ENCODE assay signal across 8 cellular contexts in the genomic region with DNA sequence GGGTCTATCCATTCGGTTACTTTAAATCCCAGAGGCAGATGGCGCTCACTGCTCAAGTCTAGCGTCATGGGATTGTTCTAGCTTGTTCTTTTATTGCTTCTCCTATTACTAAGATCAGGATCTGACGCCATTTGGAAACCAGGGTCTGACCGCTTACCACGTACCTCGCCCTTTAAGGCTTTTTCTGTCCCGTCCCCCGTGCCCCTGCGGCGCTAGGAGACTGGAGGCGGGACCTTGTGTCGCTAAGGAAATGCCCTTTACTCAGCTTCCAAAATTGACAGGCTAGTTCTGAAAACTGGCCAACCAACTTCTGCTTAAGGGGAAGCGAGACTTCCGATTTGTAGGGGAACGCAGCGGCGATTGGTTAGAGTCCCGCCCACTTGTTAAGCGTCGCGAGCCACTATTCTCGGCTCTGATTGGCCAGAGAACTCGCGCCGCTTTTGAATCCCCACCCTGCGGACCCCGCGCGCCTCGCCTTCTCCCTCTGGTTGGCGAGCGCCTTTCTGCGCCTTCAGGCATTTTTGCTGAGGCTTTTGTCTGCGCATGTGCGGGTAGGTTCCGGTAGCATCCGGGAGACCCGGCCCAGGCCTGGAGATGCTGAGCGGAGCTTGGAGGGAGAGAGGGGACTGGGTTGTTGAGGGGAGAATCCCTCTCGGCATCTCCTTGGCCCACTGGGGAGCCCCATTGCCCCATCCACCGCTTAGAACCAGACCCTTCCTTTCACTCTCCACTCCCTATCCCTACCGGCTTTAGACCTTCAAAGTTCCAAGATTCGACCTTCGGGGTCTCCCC. TPM values are rescaled to one million over a fixed set of nuclear protein-coding genes. Genes with fewer than 3 reads are reported as not detected.
DNase-seq lines count a peak whose midpoint lies in the region; ATAC-seq and TF ChIP-seq lines count a peak whose summit lies in the region.

No MANE protein-coding gene starts in this region.

- peak overlapping the region; percentile 79 to 91 (median 86) for H3K4me3 Mint-ChIP-seq in naive thymus-derived CD4-positive, alpha-beta T cell
- H3K4me3 Mint-ChIP-seq in stimulated activated memory B cell treated with anti-CD40 and anti-IgM and Interleukin-4, amounts not matched to agents 10 μg/mL and 1 μg/mL and 100 μg/mL, for 72 hours: peak overlapping the region; percentile 80

- intact Hi-C loops in naive thymus-derived CD4-positive, alpha-beta T cell (cut with micrococcal nuclease): loop anchor here (1.0 to 2.0 kb wide), 6 partner anchors 27 to 285 kb away; a partner anchor contains a TSS

- peak; percentile 82 for ATAC-seq in GM19463 (IDR thresholded peaks at IDR 0.05; ENCODE audit: unreplicated experiment)
- ATAC-seq in naive thymus-derived CD4-positive, alpha-beta T cell: peak; percentile 95
- ATAC-seq in stimulated activated memory B cell treated with anti-CD40 and anti-IgM and Interleukin-4, amounts not matched to agents 10 μg/mL and 1 μg/mL and 100 μg/mL, for 72 hours: peak; percentile 95

- no peaks in the 10 kb centered on the region for H3K27me3 ChIP-seq in HL-60 (ENCODE audit: insufficient read depth, poor library complexity, severe bottlenecking)
- no peaks in the 10 kb centered on the region for H3K27me3 ChIP-seq in naive thymus-derived CD4-positive, alpha-beta T cell (ENCODE audit: control insufficient read depth in 2 of 2, insufficient read depth in 2 of 2, low read length in 2 of 2)

- DNase-seq in CMK (ENCODE audit: low read depth) (peak; percentile 99), HL-60 (ENCODE audit: low read depth in 1 of 2, low spot score in 1 of 2) (peak; percentile 97 to 99), RKO (ENCODE audit: low spot score) (peak; percentile 99), fibroblast of mammary gland (ENCODE audit: low read depth) (peak; percentile 100)
- DNase-seq in activated T-helper 1 cell treated with anti-CD3 and anti-CD28 coated beads, Interleukin-2, amount 50 U/mL, for 16 hours (ENCODE audit: low read depth in 1 of 2, low spot score in 1 of 2): peak; percentile 65 to 76
- DNase-seq in naive thymus-derived CD4-positive, alpha-beta T cell: peak; percentile 64 to 91 (median 86)

- TF ChIP-seq CTCF in HL-60 (IDR thresholded peaks at IDR 0.05; ENCODE audit: insufficient read depth, low read length) (no peak), fibroblast of mammary gland (conservative IDR thresholded peaks at IDR 0.05; ENCODE audit: control insufficient read depth, insufficient read depth, low read depth, low read length) (peak; percentile 18)

- no peaks in the 10 kb centered on the region for H3K9me3 ChIP-seq in naive thymus-derived CD4-positive, alpha-beta T cell (ENCODE audit: control insufficient read depth in 2 of 3, low read length in 3 of 3)

- POLR2A ChIA-PET in naive thymus-derived CD4-positive, alpha-beta T cell (lab: Charles Lee): interaction anchor here (0.6 to 1.2 kb wide), 2 partner anchors 26 to 850 kb away, joined by 3 to 5 read pairs; no protein-coding TSS in a partner anchor

- peaks cover 0 to 14% of the 10 kb centered on the region in 2 donors for H3K4me1 ChIP-seq in naive thymus-derived CD4-positive, alpha-beta T cell (ENCODE audit: control insufficient read depth in 2 of 2, insufficient read depth in 2 of 2, low read length in 2 of 2)

- CTCF ChIA-PET in naive thymus-derived CD4-positive, alpha-beta T cell (lab: Charles Lee): interaction anchor here (0.6 kb wide), 1 partner anchor 39 kb away, joined by 6 read pairs; no protein-coding TSS in a partner anchor

- peaks cover 6 to 60% (median 16%) of the 10 kb centered on the region in 7 donors for H3K4me1 Mint-ChIP-seq in naive thymus-derived CD4-positive, alpha-beta T cell
- peaks cover 43% of the 10 kb centered on the region for H3K4me1 Mint-ChIP-seq in stimulated activated memory B cell treated with anti-CD40 and anti-IgM and Interleukin-4, amounts not matched to agents 10 μg/mL and 1 μg/mL and 100 μg/mL, for 72 hours

- peaks cover 0 to 4% (median 0%) of the 10 kb centered on the region in 5 donors for H3K27me3 Mint-ChIP-seq in naive thymus-derived CD4-positive, alpha-beta T cell
- peaks cover 9% of the 10 kb centered on the region for H3K27me3 Mint-ChIP-seq in stimulated activated memory B cell treated with anti-CD40 and anti-IgM and Interleukin-4, amounts not matched to agents 10 μg/mL and 1 μg/mL and 100 μg/mL, for 72 hours

- no peaks in the 10 kb centered on the region for H3K36me3 Mint-ChIP-seq in naive thymus-derived CD4-positive, alpha-beta T cell
- no peaks in the 10 kb centered on the region for H3K36me3 Mint-ChIP-seq in stimulated activated memory B cell treated with anti-CD40 and anti-IgM and Interleukin-4, amounts not matched to agents 10 μg/mL and 1 μg/mL and 100 μg/mL, for 72 hours

- H3K27ac Mint-ChIP-seq in naive thymus-derived CD4-positive, alpha-beta T cell: peak overlapping the region; percentile 32 to 97 (median 73)
- peak overlapping the region; percentile 83 for H3K27ac Mint-ChIP-seq in stimulated activated memory B cell treated with anti-CD40 and anti-IgM and Interleukin-4, amounts not matched to agents 10 μg/mL and 1 μg/mL and 100 μg/mL, for 72 hours

- peak overlapping the region; percentile 78 for H3K27ac ChIP-seq in HL-60 (replicated peaks)
- peak overlapping the region; percentile 50 for H3K27ac ChIP-seq in naive thymus-derived CD4-positive, alpha-beta T cell (ENCODE audit: low read depth, low read length)

- H3K9me3 Mint-ChIP-seq in naive thymus-derived CD4-positive, alpha-beta T cell: no peaks in the 10 kb centered on the region
- peaks cover 3% of the 10 kb centered on the region for H3K9me3 Mint-ChIP-seq in stimulated activated memory B cell treated with anti-CD40 and anti-IgM and Interleukin-4, amounts not matched to agents 10 μg/mL and 1 μg/mL and 100 μg/mL, for 72 hours

- no peaks in the 10 kb centered on the region for H3K36me3 ChIP-seq in naive thymus-derived CD4-positive, alpha-beta T cell (ENCODE audit: control insufficient read depth in 2 of 3, insufficient read depth in 3 of 3, low read length in 3 of 3)

- H3K4me3 ChIP-seq in HL-60 (replicated peaks; ENCODE audit: insufficient read depth, low read length): peak overlapping the region; percentile 72
- peak overlapping the region; percentile 59 for H3K4me3 ChIP-seq in fibroblast of mammary gland (ENCODE audit: control insufficient read depth, low read depth, low read length)
- H3K4me3 ChIP-seq in naive thymus-derived CD4-positive, alpha-beta T cell (ENCODE audit: low read length): peak overlapping the region; percentile 46

RNA-seq across cellular contexts. Expression of a gene that starts 3.9 kb away (rescaled TPM):
- not detected for total RNA-seq in naive thymus-derived CD4-positive, alpha-beta T cell
- not detected for polyA plus RNA-seq in naive thymus-derived CD4-positive, alpha-beta T cell

RNA-seq across cellular contexts. Expression of a gene that starts 6.5 kb away (rescaled TPM):
- total RNA-seq in naive thymus-derived CD4-positive, alpha-beta T cell: 1 to 10 TPM in 1 of 5 experiments, not detected in 4; 1.2 TPM
- polyA plus RNA-seq in naive thymus-derived CD4-positive, alpha-beta T cell: not detected

RNA-seq across cellular contexts. Expression of a gene that starts 21.8 kb away (rescaled TPM):
- 100 to 1,000 TPM in 1 of 5 experiments, 10 to 100 TPM in 2, 1 to 10 TPM in 2; 3.9 to 336 (median 62.3) TPM for total RNA-seq in naive thymus-derived CD4-positive, alpha-beta T cell
- polyA plus RNA-seq in naive thymus-derived CD4-positive, alpha-beta T cell: 1 to 10 TPM; 8.9 to 9.8 TPM

RNA-seq across cellular contexts. Expression of a gene that starts 23.2 kb away (rescaled TPM):
- total RNA-seq in naive thymus-derived CD4-positive, alpha-beta T cell: 10 to 100 TPM in 1 of 5 experiments, 1 to 10 TPM in 1, under 1 TPM in 3; 0.16 to 36.5 (median 0.65) TPM
- under 1 TPM; 0.06 to 0.07 TPM for polyA plus RNA-seq in naive thymus-derived CD4-positive, alpha-beta T cell

RNA-seq across cellular contexts. Expression of a gene that starts 25.4 kb away (rescaled TPM):
- total RNA-seq in naive thymus-derived CD4-positive, alpha-beta T cell: 10 to 100 TPM in 1 of 5 experiments, 1 to 10 TPM in 1, under 1 TPM in 1, not detected in 2; 0.32 to 13.3 (median 4.4) TPM
- polyA plus RNA-seq in naive thymus-derived CD4-positive, alpha-beta T cell: not detected

Comparison
In these comparisons a context has a peak if more than half of its experiments do, and no peak if none do; other contexts are left out.
1. Peak in every context shown above with its lines: DNase-seq, ATAC-seq, H3K4me3 ChIP-seq and H3K27ac ChIP-seq.